8 cellular contexts compared by ENCODE assay signal in the genomic region with DNA sequence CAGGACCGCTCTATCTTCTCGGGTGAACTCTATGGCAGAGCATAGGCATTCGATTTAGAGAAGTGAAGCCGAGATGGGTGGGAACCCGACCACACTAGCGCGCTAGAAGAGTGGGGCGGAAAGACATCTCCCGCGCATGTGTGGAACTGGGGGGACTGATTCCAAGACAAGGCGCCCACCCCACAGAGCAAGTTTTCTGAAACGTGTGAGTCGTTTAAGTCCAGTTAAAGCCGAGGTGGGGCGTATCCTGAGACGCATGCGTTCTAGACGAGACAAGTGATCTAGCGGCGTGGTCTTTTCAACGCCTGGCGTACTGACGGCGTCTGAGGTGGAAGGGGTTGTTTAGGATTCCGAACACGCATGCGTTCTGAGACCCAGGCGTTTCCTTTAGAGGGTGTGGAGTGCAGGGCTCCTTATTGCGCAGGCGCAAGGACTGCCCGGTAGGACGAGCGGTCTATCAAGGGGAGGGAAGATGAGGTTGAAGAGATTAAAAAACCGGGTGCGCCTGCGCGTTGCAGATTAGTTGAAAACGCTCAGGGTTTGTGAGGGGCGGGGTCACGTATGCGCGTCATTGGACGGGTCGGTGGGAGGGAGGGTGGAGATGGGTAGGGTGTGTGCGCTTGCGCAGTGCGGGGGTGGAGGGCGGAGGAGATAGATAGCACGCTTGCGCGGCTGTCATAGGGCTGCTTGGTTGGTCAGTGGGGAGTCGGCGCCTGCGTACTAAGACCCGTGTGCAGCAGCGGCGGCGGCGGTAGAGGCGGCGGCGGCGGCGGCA. TPM values are rescaled to one million over a fixed set of nuclear protein-coding genes. Genes with fewer than 3 reads are reported as not detected.
A peak's percentile ranks its signal among the peaks of the same experiment; 100 is the strongest.
DNase-seq lines count a peak whose midpoint lies in the region; ATAC-seq and TF ChIP-seq lines count a peak whose summit lies in the region.

A gene (plus strand): TSS at position 718 of the 775 bp plus-strand sequence. CDS start 2,008 bp downstream, outside the sequence.

- no peaks in the 10 kb centered on the region for H3K9me3 Mint-ChIP-seq in activated CD4-positive, alpha-beta T cell treated with anti-CD3 and anti-CD28 coated beads, Interleukin-2, amount 10 ng/mL, durations not matched to agents 24 days and 14 days

- TF ChIP-seq CTCF in BE2C (IDR thresholded peaks at IDR 0.05; ENCODE audit: low read depth, low read length) (no peak), colonic mucosa (IDR thresholded peaks at IDR 0.05) (no peak)

- H3K4me3 Mint-ChIP-seq in activated CD4-positive, alpha-beta T cell treated with anti-CD3 and anti-CD28 coated beads, Interleukin-2, amount 10 ng/mL, durations not matched to agents 24 days and 14 days = peak within 1 kb of the TSS; percentile 90

- H3K36me3 ChIP-seq in BE2C (peaks cover 40% of the 10 kb centered on the region), colonic mucosa (peaks cover 12% of the 10 kb centered on the region)

- H3K9me3 ChIP-seq in BE2C = no peaks in the 10 kb centered on the region
- no peaks in the 10 kb centered on the region for H3K9me3 ChIP-seq in colonic mucosa

- peaks cover 5% of the 10 kb centered on the region for H3K27me3 Mint-ChIP-seq in activated CD4-positive, alpha-beta T cell treated with anti-CD3 and anti-CD28 coated beads, Interleukin-2, amount 10 ng/mL, durations not matched to agents 24 days and 14 days

- no peaks in the 10 kb centered on the region for H3K4me1 ChIP-seq in BE2C
- H3K4me1 ChIP-seq in colonic mucosa = peaks cover 7% of the 10 kb centered on the region

- H3K36me3 Mint-ChIP-seq in activated CD4-positive, alpha-beta T cell treated with anti-CD3 and anti-CD28 coated beads, Interleukin-2, amount 10 ng/mL, durations not matched to agents 24 days and 14 days (ENCODE audit: low read depth) = peaks cover 42% of the 10 kb centered on the region

- H3K4me1 Mint-ChIP-seq in activated CD4-positive, alpha-beta T cell treated with anti-CD3 and anti-CD28 coated beads, Interleukin-2, amount 10 ng/mL, durations not matched to agents 24 days and 14 days = peaks cover 40% of the 10 kb centered on the region

- peak; percentile 56 for ATAC-seq in HG03460 (IDR thresholded peaks at IDR 0.05; ENCODE audit: unreplicated experiment)

- H3K27me3 ChIP-seq in BE2C = no peaks in the 10 kb centered on the region
- H3K27me3 ChIP-seq in colonic mucosa = no peaks in the 10 kb centered on the region
- H3K27me3 ChIP-seq in layer of hippocampus (ENCODE audit: control insufficient read depth, insufficient read depth, low read length) = no peaks in the 10 kb centered on the region

- DNase-seq in BE2C (peak; percentile 97), GM19240 (ENCODE audit: insufficient read length, low spot score) (peak; percentile 96), NCI-H526 treated with DMSO at 0.1 percent for 48 hours (lab: John Stamatoyannopoulos, UW) (peak; percentile 97), colonic mucosa (peak; percentile 100)
- peak; percentile 100 for DNase-seq in activated CD4-positive, alpha-beta T cell treated with anti-CD3 and anti-CD28 coated beads, Interleukin-2, amount 10 ng/mL, durations not matched to agents 24 days and 14 days
- DNase-seq in stimulated activated CD4-positive, alpha-beta T cell treated with anti-CD3 and anti-CD28 coated beads, Interleukin-1b, Interleukin-23, amount 100 ng/mL, for 4 hours (ENCODE audit: low read depth in 2 of 2) = peak; percentile 100

- intact Hi-C loops in activated CD4-positive, alpha-beta T cell treated with anti-CD3 and anti-CD28 coated beads, Interleukin-2, amount 10 ng/mL, durations not matched to agents 24 days and 14 days (cut with micrococcal nuclease) = loop anchor here (1.0 to 5.0 kb wide), 7 partner anchors 26 to 379 kb away; a partner anchor contains a TSS
- intact Hi-C loops in colonic mucosa (cut with DNase I) = no loop called here

- H3K9ac ChIP-seq in colonic mucosa (ENCODE audit: low read depth in 2 of 2, low read length in 2 of 2) = peak within 1 kb of the TSS; percentile 79 to 98

- H3K4me3 ChIP-seq in BE2C (ENCODE audit: low read depth, low read length) (peak within 1 kb of the TSS; percentile 86), colonic mucosa (peak within 1 kb of the TSS; percentile 74)

- peak within 1 kb of the TSS; percentile 99 for H3K27ac Mint-ChIP-seq in activated CD4-positive, alpha-beta T cell treated with anti-CD3 and anti-CD28 coated beads, Interleukin-2, amount 10 ng/mL, durations not matched to agents 24 days and 14 days

- H3K27ac ChIP-seq in colonic mucosa (peak within 1 kb of the TSS; percentile 92), layer of hippocampus (ENCODE audit: low read depth, low read length) (peak within 1 kb of the TSS; percentile 99)

RNA-seq across cellular contexts. Expression of the gene that starts here (rescaled TPM):
- polyA plus RNA-seq in BE2C (2012; ENCODE audit: insufficient read depth, insufficient read length, low read depth) = 805 TPM
- 1,303 and 1,327 TPM in 2 replicates for total RNA-seq in activated CD4-positive, alpha-beta T cell treated with anti-CD3 and anti-CD28 coated beads, Interleukin-2, amount 10 ng/mL, durations not matched to agents 24 days and 14 days
- 100 to 1,000 TPM; 367 to 917 TPM for total RNA-seq in colonic mucosa

Comparison
In these comparisons a context has a peak if more than half of its experiments do, and no peak if none do; other contexts are left out.
1. Peak in every context shown above with its lines: DNase-seq, ATAC-seq, H3K4me3 ChIP-seq and H3K27ac ChIP-seq.